2 cellular contexts compared by ENCODE assay signal in genomic region chr19:7540761-7541480, GRCh38.
TF ChIP-seq lines count a peak whose summit lies in the region.

No MANE protein-coding gene starts in this region.

TF ChIP-seq in IMR-90, 13 proteins besides CTCF, POLR2A, EP300 and RAD21:
- TF ChIP-seq FOS (IDR thresholded peaks at IDR 0.05; ENCODE audit: low read depth, low read length) (no peak), BHLHE40 (IDR thresholded peaks at IDR 0.05; ENCODE audit: low read depth, low read length) (0 out of 2 replicates have a peak, but pooled peaks have one; percentile 8)

TF ChIP-seq in K562, 482 proteins besides CTCF, POLR2A, EP300 and RAD21:
- TF ChIP-seq HMGN3 (IDR thresholded peaks at IDR 0.05; ENCODE audit: borderline replicate concordance, extremely low read depth, insufficient read length, low read depth, low read length) (peak; percentile 48), ZNF282 (CRISPR knock-in tag; IDR thresholded peaks at IDR 0.05) (no peak), TBL1XR1 (IDR thresholded peaks at IDR 0.05; ENCODE audit: low read length in 2 of 2) (no peak), LEF1 (IDR thresholded peaks at IDR 0.05) (no peak), YY1 (IDR thresholded peaks at IDR 0.05; ENCODE audit: borderline replicate concordance in 1 of 3, control insufficient read depth in 1 of 3, extremely low read depth in 1 of 3, insufficient read depth in 3 of 3, insufficient read length in 1 of 3, insufficient replicate concordance in 2 of 3, low read depth in 1 of 3, low read length in 2 of 3) (peak in 1 of 3 experiments; percentile 7), EGR1 (conservative IDR thresholded peaks at IDR 0.05) (peak; percentile 45), TBP (optimal IDR thresholded peaks at IDR 0.05; ENCODE audit: low read depth, low read length) (peak; percentile 20), POLR2G (IDR thresholded peaks at IDR 0.05; ENCODE audit: low read depth, low read length) (0 out of 2 replicates have a peak, but pooled peaks have one; percentile 14), TEAD2 (tag; IDR thresholded peaks at IDR 0.05) (no peak), BRF1 (IDR thresholded peaks at IDR 0.05; ENCODE audit: borderline replicate concordance, extremely low read depth, insufficient read length) (no peak), ZNF140 (CRISPR knock-in tag; IDR thresholded peaks at IDR 0.05) (no peak)
- TF ChIP-seq, protein P1, sequence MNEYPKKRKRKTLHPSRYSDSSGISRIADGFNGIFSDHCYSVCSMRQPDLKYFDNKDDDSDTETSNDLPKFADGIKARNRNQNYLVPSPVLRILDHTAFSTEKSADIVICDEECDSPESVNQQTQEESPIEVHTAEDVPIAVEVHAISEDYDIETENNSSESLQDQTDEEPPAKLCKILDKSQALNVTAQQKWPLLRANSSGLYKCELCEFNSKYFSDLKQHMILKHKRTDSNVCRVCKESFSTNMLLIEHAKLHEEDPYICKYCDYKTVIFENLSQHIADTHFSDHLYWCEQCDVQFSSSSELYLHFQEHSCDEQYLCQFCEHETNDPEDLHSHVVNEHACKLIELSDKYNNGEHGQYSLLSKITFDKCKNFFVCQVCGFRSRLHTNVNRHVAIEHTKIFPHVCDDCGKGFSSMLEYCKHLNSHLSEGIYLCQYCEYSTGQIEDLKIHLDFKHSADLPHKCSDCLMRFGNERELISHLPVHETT (CRISPR knock-in tag; conservative IDR thresholded peaks at IDR 0.05 in 1 of 2, IDR thresholded peaks at IDR 0.05 in 1 of 2): no peak
- TF ChIP-seq, protein P2, sequence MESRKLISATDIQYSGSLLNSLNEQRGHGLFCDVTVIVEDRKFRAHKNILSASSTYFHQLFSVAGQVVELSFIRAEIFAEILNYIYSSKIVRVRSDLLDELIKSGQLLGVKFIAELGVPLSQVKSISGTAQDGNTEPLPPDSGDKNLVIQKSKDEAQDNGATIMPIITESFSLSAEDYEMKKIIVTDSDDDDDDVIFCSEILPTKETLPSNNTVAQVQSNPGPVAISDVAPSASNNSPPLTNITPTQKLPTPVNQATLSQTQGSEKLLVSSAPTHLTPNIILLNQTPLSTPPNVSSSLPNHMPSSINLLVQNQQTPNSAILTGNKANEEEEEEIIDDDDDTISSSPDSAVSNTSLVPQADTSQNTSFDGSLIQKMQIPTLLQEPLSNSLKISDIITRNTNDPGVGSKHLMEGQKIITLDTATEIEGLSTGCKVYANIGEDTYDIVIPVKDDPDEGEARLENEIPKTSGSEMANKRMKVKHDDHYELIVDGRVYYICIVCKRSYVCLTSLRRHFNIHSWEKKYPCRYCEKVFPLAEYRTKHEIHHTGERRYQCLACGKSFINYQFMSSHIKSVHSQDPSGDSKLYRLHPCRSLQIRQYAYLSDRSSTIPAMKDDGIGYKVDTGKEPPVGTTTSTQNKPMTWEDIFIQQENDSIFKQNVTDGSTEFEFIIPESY (CRISPR knock-in tag; IDR thresholded peaks at IDR 0.05): 0 out of 2 replicates have a peak, but pooled peaks have one; percentile 35
- TF ChIP-seq, protein P3, sequence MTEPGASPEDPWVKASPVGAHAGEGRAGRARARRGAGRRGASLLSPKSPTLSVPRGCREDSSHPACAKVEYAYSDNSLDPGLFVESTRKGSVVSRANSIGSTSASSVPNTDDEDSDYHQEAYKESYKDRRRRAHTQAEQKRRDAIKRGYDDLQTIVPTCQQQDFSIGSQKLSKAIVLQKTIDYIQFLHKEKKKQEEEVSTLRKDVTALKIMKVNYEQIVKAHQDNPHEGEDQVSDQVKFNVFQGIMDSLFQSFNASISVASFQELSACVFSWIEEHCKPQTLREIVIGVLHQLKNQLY (CRISPR knock-in tag; conservative IDR thresholded peaks at IDR 0.05): no peak
- TF ChIP-seq, protein P4, sequence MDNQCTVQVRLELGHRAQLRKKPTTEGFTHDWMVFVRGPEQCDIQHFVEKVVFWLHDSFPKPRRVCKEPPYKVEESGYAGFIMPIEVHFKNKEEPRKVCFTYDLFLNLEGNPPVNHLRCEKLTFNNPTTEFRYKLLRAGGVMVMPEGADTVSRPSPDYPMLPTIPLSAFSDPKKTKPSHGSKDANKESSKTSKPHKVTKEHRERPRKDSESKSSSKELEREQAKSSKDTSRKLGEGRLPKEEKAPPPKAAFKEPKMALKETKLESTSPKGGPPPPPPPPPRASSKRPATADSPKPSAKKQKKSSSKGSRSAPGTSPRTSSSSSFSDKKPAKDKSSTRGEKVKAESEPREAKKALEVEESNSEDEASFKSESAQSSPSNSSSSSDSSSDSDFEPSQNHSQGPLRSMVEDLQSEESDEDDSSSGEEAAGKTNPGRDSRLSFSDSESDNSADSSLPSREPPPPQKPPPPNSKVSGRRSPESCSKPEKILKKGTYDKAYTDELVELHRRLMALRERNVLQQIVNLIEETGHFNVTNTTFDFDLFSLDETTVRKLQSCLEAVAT (IDR thresholded peaks at IDR 0.05): no peak
- TF ChIP-seq, protein P5, sequence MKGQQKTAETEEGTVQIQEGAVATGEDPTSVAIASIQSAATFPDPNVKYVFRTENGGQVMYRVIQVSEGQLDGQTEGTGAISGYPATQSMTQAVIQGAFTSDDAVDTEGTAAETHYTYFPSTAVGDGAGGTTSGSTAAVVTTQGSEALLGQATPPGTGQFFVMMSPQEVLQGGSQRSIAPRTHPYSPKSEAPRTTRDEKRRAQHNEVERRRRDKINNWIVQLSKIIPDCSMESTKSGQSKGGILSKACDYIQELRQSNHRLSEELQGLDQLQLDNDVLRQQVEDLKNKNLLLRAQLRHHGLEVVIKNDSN (CRISPR knock-in tag; IDR thresholded peaks at IDR 0.05): no peak
